Comparison of ENCODE assay signal across 9 cellular contexts in the genomic region with DNA sequence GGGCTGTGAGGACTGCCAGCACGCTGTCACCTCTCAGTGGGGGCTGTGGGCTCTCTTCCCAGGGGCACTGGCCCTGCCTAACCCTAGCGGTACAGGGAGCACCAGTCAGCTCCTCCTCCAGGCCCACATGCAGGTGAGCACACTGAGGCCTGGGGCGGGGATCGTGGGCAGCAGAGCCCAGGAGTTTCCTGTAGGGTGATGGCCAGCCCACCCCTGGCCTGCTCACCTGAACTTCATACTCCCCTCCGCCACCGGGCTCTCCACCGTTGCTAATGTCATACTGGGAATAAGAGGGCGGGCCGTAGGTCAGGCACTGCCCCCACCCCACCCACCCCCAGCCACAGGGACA. TPM values are rescaled to one million over a fixed set of nuclear protein-coding genes. Genes with fewer than 3 reads are reported as not detected.
DNase-seq lines count a peak whose midpoint lies in the region; ATAC-seq, FAIRE-seq and TF ChIP-seq lines count a peak whose summit lies in the region.
"Had no signal": no experiment of that assay in that cellular context is flagged by ENCODE, and none has a peak within 500 bp of the region (broad histone marks: within the 10 kb centered on the region; RNA-seq: fewer than 3 reads in every experiment).

No MANE protein-coding gene starts in this region.

- FAIRE-seq in GM12892 (lab: Jason Lieb, UNC): no peak

- ATAC-seq in Right ventricle myocardium superior (ENCODE audit: poor library complexity): peak; percentile 18

- H3K4me3 ChIP-seq in DOHH2 (ENCODE audit: low read length): no peak overlapping the region
- H3K4me3 ChIP-seq in SJCRH30: peak overlapping the region; percentile 59
- H3K4me3 ChIP-seq in sigmoid colon: peak overlapping the region in 3 of 4 donors; percentile 42 to 50 (median 49)

- H3K4me2 ChIP-seq in DOHH2 (ENCODE audit: low read length): peak overlapping the region; percentile 74; the same call in 1 of the 2 replicates

- TF ChIP-seq POLR2A in sigmoid colon (IDR thresholded peaks at IDR 0.05) (no peak), GM12892 (IDR thresholded peaks at IDR 0.05; ENCODE audit: low read depth, low read length) (no peak)

- intact Hi-C loops in Right ventricle myocardium superior (cut with DNase I) (no loop called here), sigmoid colon (cut with DNase I) (loop anchor here (1.0 kb wide), 1 partner anchor 267 kb away; a partner anchor contains a TSS)
- intact Hi-C loops in activated CD4-positive, alpha-beta memory T cell treated with anti-CD3 and anti-CD28 coated beads for 36 hours (cut with micrococcal nuclease): no loop called here

- TF ChIP-seq EP300 in sigmoid colon (IDR thresholded peaks at IDR 0.05): no peak

- no peaks in the 10 kb centered on the region for H4K20me1 ChIP-seq in DOHH2 (ENCODE audit: control insufficient read depth, insufficient read depth, low read depth, low read length)

- H3K79me2 ChIP-seq in DOHH2 (ENCODE audit: control insufficient read depth, low read length): no peaks in the 10 kb centered on the region

- H3F3A ChIP-seq in DOHH2 (ENCODE audit: control insufficient read depth, insufficient read depth): no peaks in the 10 kb centered on the region

- TF ChIP-seq CTCF in DOHH2 (IDR thresholded peaks at IDR 0.05; ENCODE audit: low read depth, low read length, poor library complexity, severe bottlenecking) (no peak), sigmoid colon (IDR thresholded peaks at IDR 0.05) (no peak)

- DNase-seq in SJCRH30: no peak
- no peak for DNase-seq in Right ventricle myocardium superior
- no peak for DNase-seq in sigmoid colon
- DNase-seq in NCI-H748 (lab: John Stamatoyannopoulos, UW; ENCODE audit: unreplicated experiment): no peak
- DNase-seq in activated CD4-positive, alpha-beta memory T cell treated with anti-CD3 and anti-CD28 coated beads for 36 hours: no peak
- no peak for DNase-seq in inferior parietal cortex (ENCODE audit: extremely low spot score)
- DNase-seq in GM12892 (ENCODE audit: insufficient read length): no peak

- H3K36me3 ChIP-seq in DOHH2 (ENCODE audit: control insufficient read depth, low read length) (no peaks in the 10 kb centered on the region), SJCRH30 (no peaks in the 10 kb centered on the region), sigmoid colon (no peaks in the 10 kb centered on the region)

- H3K9me3 ChIP-seq in DOHH2 (ENCODE audit: control insufficient read depth, insufficient read depth, low read length) (no peaks in the 10 kb centered on the region), SJCRH30 (replicated peaks) (no peaks in the 10 kb centered on the region), sigmoid colon (no peaks in the 10 kb centered on the region)

- H3K9me2 ChIP-seq in DOHH2 (replicated peaks; ENCODE audit: control insufficient read depth, low read length): no peaks in the 10 kb centered on the region

- H3K4me1 ChIP-seq in DOHH2 (ENCODE audit: control insufficient read depth, low read length): peaks cover 7% of the 10 kb centered on the region
- 0 out of 2 replicates have a peak, but pooled peaks cover 5% of the 10 kb centered on the region for H3K4me1 ChIP-seq in SJCRH30
- H3K4me1 ChIP-seq in sigmoid colon: peaks cover 0 to 19% (median 17%) of the 10 kb centered on the region in 4 donors

- CTCF ChIA-PET in activated CD4-positive, alpha-beta memory T cell treated with anti-CD3 and anti-CD28 coated beads for 36 hours (lab: Charles Lee): interaction anchor here (0.6 to 3.9 kb wide), 63 partner anchors 9 to 308 kb away, joined by 3 to 38 read pairs (median 5); a partner anchor contains a TSS

- POLR2A ChIA-PET in activated CD4-positive, alpha-beta memory T cell treated with anti-CD3 and anti-CD28 coated beads for 36 hours (lab: Charles Lee): interaction anchor here (0.8 to 1.3 kb wide), 3 partner anchors 100 to 205 kb away, joined by 3 to 4 read pairs (median 4); a partner anchor contains a TSS

- no peaks in the 10 kb centered on the region for H3K36me3 Mint-ChIP-seq in activated CD4-positive, alpha-beta memory T cell treated with anti-CD3 and anti-CD28 coated beads for 36 hours
- H3K36me3 Mint-ChIP-seq: memory B cell had no signal

- H3K27me3 Mint-ChIP-seq in activated CD4-positive, alpha-beta memory T cell treated with anti-CD3 and anti-CD28 coated beads for 36 hours: peaks cover 2% of the 10 kb centered on the region

- no peak overlapping the region for H3K27ac Mint-ChIP-seq in activated CD4-positive, alpha-beta memory T cell treated with anti-CD3 and anti-CD28 coated beads for 36 hours
- H3K27ac Mint-ChIP-seq: memory B cell had no signal

- no peaks in the 10 kb centered on the region for H3K9me3 Mint-ChIP-seq in activated CD4-positive, alpha-beta memory T cell treated with anti-CD3 and anti-CD28 coated beads for 36 hours
- H3K9me3 Mint-ChIP-seq: memory B cell had no signal

- no peak overlapping the region for H3K4me3 Mint-ChIP-seq in activated CD4-positive, alpha-beta memory T cell treated with anti-CD3 and anti-CD28 coated beads for 36 hours

- H3K27ac ChIP-seq in DOHH2 (ENCODE audit: low read depth, low read length): no peak overlapping the region
- no peak overlapping the region for H3K27ac ChIP-seq in SJCRH30
- peak overlapping the region; percentile 73 to 82 (median 76) for H3K27ac ChIP-seq in sigmoid colon

- 13 to 20% methylated on average over 9 of the region's 9 CpGs for WGBS in sigmoid colon, 2 donors

- H3K27me3 ChIP-seq in DOHH2 (ENCODE audit: control insufficient read depth, low read length) (no peaks in the 10 kb centered on the region), SJCRH30 (no peaks in the 10 kb centered on the region), sigmoid colon (no peaks in the 10 kb centered on the region)

- H3K4me1 Mint-ChIP-seq in activated CD4-positive, alpha-beta memory T cell treated with anti-CD3 and anti-CD28 coated beads for 36 hours (ENCODE audit: low read depth): peaks cover 34% of the 10 kb centered on the region

RNA-seq across cellular contexts. Expression of a gene that starts 10.0 kb away (rescaled TPM):
- total RNA-seq in SJCRH30 (2014; rRNA removed; shearing (Covaris generic)): not detected in 2 replicates
- total RNA-seq in Right ventricle myocardium superior (not detected), sigmoid colon (not detected)
- 1 to 10 TPM in 2 of 3 donors, under 1 TPM in 1; 0.46 to 1.4 (median 1.2) TPM for polyA plus RNA-seq in sigmoid colon
- total RNA-seq in activated CD4-positive, alpha-beta memory T cell treated with anti-CD3 and anti-CD28 coated beads for 36 hours: not detected
- not detected for polyA plus RNA-seq in GM12892 (2012; ENCODE audit: missing spikeins)

Comparison
In these comparisons a context has a peak if more than half of its experiments do, and no peak if none do; other contexts are left out.
1. H3K27ac ChIP-seq: peak in sigmoid colon (4 of 4); none in DOHH2 (single experiment) and SJCRH30 (single experiment).